ENCODE assay signal across 1 cellular context in the genomic region with DNA sequence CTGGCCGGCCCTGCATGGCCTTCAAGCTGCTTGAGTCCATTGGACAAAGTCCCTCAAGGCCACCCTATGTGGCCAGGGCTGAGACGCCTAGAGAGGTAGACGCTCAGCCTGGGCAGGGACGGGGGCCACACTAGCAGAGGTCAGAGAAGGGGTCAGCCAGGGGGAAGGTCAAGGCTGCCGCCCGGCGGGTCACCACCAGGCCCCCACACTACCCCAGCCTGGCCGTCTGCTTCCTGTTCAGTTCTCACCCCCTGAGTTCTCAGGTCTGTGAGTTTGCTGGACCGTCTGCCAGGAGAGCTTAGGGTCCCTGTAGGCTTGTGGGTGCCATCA.
TF ChIP-seq lines count a peak whose summit lies in the region.

No MANE protein-coding gene starts in this region.

TF ChIP-seq in IMR-90, 13 proteins besides CTCF, POLR2A, EP300 and RAD21:
- TF ChIP-seq RFX5 (IDR thresholded peaks at IDR 0.05; ENCODE audit: low read depth, low read length), result no peak
- no peak for TF ChIP-seq FOS (IDR thresholded peaks at IDR 0.05; ENCODE audit: low read depth, low read length)
- TF ChIP-seq MXI1 (IDR thresholded peaks at IDR 0.05; ENCODE audit: borderline replicate concordance, low read depth, low read length), result no peak
- TF ChIP-seq ELK1 (IDR thresholded peaks at IDR 0.05; ENCODE audit: borderline replicate concordance, low read depth, low read length), result no peak
- TF ChIP-seq MAFK (IDR thresholded peaks at IDR 0.05; ENCODE audit: low read depth, low read length), result no peak
- no peak for TF ChIP-seq NFE2L2 (IDR thresholded peaks at IDR 0.05; ENCODE audit: low read depth, low read length)
- TF ChIP-seq, protein P1, sequence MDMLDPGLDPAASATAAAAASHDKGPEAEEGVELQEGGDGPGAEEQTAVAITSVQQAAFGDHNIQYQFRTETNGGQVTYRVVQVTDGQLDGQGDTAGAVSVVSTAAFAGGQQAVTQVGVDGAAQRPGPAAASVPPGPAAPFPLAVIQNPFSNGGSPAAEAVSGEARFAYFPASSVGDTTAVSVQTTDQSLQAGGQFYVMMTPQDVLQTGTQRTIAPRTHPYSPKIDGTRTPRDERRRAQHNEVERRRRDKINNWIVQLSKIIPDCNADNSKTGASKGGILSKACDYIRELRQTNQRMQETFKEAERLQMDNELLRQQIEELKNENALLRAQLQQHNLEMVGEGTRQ (IDR thresholded peaks at IDR 0.05; ENCODE audit: low read depth, low read length), result no peak
- TF ChIP-seq RCOR1 (IDR thresholded peaks at IDR 0.05; ENCODE audit: insufficient replicate concordance, low read length), result no peak
- no peak for TF ChIP-seq CEBPB (IDR thresholded peaks at IDR 0.05; ENCODE audit: low read depth, low read length)
- no peak for TF ChIP-seq SMC3 (IDR thresholded peaks at IDR 0.05; ENCODE audit: low read depth, low read length)
- TF ChIP-seq MAZ (IDR thresholded peaks at IDR 0.05; ENCODE audit: borderline replicate concordance, low read depth, low read length), result no peak
- no peak for TF ChIP-seq BHLHE40 (IDR thresholded peaks at IDR 0.05; ENCODE audit: low read depth, low read length)
- no peak for TF ChIP-seq CHD1 (IDR thresholded peaks at IDR 0.05; ENCODE audit: low read depth, low read length)
